Comparison of ENCODE assay signal across 20 cellular contexts in the genomic region with DNA sequence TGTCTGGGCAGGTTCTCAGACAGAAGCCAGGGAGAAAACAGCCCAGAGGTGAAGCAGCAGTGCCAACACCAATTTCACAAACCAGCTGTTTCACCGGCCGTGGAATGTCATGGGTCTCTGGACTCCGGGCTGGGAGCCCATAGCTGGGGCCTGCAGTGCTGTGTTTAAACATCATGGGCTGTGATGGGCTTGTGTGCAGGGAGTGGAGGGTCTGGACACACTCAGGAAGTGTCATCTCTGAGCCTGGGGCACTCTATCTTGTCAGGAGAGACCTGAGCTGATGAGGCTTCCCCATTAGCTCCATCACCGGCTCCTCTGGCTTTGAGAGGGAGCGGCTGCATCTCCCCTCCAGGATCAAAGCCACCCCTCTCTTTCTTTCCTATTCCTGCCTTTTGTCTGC.
"Had no signal": no experiment of that assay in that cellular context is flagged by ENCODE, and none has a peak within 500 bp of the region (broad histone marks: within the 10 kb centered on the region; RNA-seq: fewer than 3 reads in every experiment).

No MANE protein-coding gene starts in this region.

- H3K4me2 ChIP-seq: hepatocyte had no signal

- H3K27me3 ChIP-seq: right lobe of liver had no signal

- H3K4me1 ChIP-seq: gastroesophageal sphincter, parathyroid adenoma, psoas muscle, right lobe of liver had no signal

- FAIRE-seq: colon had no signal

- H3K36me3 ChIP-seq: esophagus squamous epithelium, gastroesophageal sphincter, right lobe of liver, stomach, thoracic aorta, transverse colon had no signal

- H3K4me3 ChIP-seq: esophagus squamous epithelium, gastroesophageal sphincter, hepatocyte, psoas muscle, right lobe of liver, stomach, thoracic aorta, transverse colon had no signal

- H3K9ac ChIP-seq: parathyroid adenoma had no signal

- H3K79me2 ChIP-seq: hepatocyte, parathyroid adenoma had no signal

- H3K27ac ChIP-seq: esophagus squamous epithelium, gastroesophageal sphincter, hepatocyte, parathyroid adenoma, psoas muscle, right lobe of liver, stomach, thoracic aorta, transverse colon had no signal

- H2AFZ ChIP-seq: hepatocyte, parathyroid adenoma had no signal

- H3K9me3 ChIP-seq: psoas muscle, right lobe of liver, thoracic aorta, transverse colon had no signal

- DNase-seq: effector memory CD8-positive, alpha-beta T cell; esophagus squamous epithelium; foreskin fibroblast; left colon; mesendoderm; naive thymus-derived CD4-positive, alpha-beta T cell; nephron progenitor cell; psoas muscle; retina; right lobe of liver; stimulated activated CD4-positive, alpha-beta T cell treated with anti-CD3 and anti-CD28 coated beads, Interleukin-15, amount 100 ng/mL, for 24 hours; stimulated activated naive CD4-positive, alpha-beta T cell; stomach; substantia nigra; transverse colon had no signal

- ATAC-seq: effector memory CD8-positive, alpha-beta T cell; gastroesophageal sphincter; left colon; naive thymus-derived CD4-positive, alpha-beta T cell; psoas muscle; right lobe of liver had no signal
